In the genomic region with DNA sequence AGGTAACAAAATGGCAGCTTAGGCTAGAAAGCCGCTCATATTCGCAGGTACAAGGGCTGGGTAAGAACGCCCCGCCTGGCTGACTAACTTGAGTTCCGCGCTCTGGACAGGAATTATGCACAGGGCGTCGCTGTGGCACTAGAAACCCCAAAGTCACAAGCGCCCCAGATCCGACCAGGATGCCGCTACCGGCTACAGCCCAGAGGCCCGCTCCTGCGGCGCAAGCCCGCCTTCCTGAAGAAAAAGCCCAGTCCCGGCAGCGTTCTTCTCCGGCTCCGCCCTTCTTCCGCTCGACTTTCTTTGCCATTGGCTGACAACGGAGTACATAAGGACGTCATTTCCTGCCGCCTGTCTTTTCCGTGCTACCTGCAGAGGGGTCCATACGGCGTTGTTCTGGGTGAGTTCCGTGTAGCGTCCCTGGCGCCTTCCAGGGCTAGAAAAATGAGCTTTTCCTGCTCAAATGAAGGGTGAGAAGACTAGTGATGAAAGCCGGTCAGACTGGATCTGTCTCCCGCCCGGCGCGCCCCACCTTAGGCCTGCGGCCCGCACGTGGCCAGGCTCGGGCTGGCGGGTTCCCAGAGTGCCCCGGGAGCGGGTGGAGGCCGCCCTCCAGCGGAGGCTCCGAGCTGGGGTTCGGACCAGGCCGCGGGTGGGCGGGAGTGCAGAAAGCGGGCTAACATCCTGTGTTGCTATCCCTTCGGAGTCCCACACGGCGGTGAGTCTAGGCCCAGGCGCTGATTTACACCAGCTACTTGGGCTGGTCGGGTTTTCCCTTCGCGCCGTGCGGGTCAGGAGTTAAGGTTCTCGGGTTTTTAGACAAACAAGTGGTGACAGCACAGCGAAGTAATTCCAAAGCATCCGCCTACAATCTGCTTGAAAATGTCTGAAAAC, we compare ENCODE assay signal across 8 cellular contexts. TPM values are rescaled to one million over a fixed set of nuclear protein-coding genes. Genes with fewer than 3 reads are reported as not detected.
DNase-seq lines count a peak whose midpoint lies in the region; ATAC-seq and TF ChIP-seq lines count a peak whose summit lies in the region.

A gene (plus strand): TSS at position 353 of the 891 bp plus-strand sequence. CDS start 934 bp downstream, outside the sequence.

- peak; percentile 98 for TF ChIP-seq POLR2A in GM15510 (IDR thresholded peaks at IDR 0.05; ENCODE audit: borderline replicate concordance, extremely low read depth, insufficient read length)

- peak; percentile 20 for TF ChIP-seq CTCF in upper lobe of right lung (IDR thresholded peaks at IDR 0.05)

- H3K36me3 Mint-ChIP-seq in T-helper 1 cell treated with Interleukin-12 subunit alpha and Interleukin-12 subunit beta and Interleukin-4 antibody, amounts not matched to agents 30 μg/mL and 1 μg/mL, for 36 hours (ENCODE audit: low read depth), result peaks cover 48% of the 10 kb centered on the region

- peaks cover 36% of the 10 kb centered on the region for H3K4me1 Mint-ChIP-seq in T-helper 1 cell treated with Interleukin-12 subunit alpha and Interleukin-12 subunit beta and Interleukin-4 antibody, amounts not matched to agents 30 μg/mL and 1 μg/mL, for 36 hours (ENCODE audit: low read depth)

- peak within 1 kb of the TSS; percentile 94 for H3K4me3 ChIP-seq in upper lobe of right lung

- no peaks in the 10 kb centered on the region for H3K9me3 ChIP-seq in upper lobe of right lung

- peaks cover 34% of the 10 kb centered on the region for H3K4me1 ChIP-seq in upper lobe of right lung

- no peaks in the 10 kb centered on the region for H3K27me3 ChIP-seq in upper lobe of right lung

- H3K27me3 Mint-ChIP-seq in T-helper 1 cell treated with Interleukin-12 subunit alpha and Interleukin-12 subunit beta and Interleukin-4 antibody, amounts not matched to agents 30 μg/mL and 1 μg/mL, for 36 hours (ENCODE audit: low read depth), result no peaks in the 10 kb centered on the region

- peaks cover 38% of the 10 kb centered on the region for H3K36me3 ChIP-seq in upper lobe of right lung

- peak within 1 kb of the TSS; percentile 98 for H3K27ac Mint-ChIP-seq in T-helper 1 cell treated with Interleukin-12 subunit alpha and Interleukin-12 subunit beta and Interleukin-4 antibody, amounts not matched to agents 30 μg/mL and 1 μg/mL, for 36 hours

- peak; percentile 93 for ATAC-seq in HG02885 (IDR thresholded peaks at IDR 0.05; ENCODE audit: poor library complexity, unreplicated experiment)
- peak; percentile 97 to 98 for ATAC-seq in left cardiac atrium
- ATAC-seq in upper lobe of right lung, result peak; percentile 98

- no peaks in the 10 kb centered on the region for H3K9me3 Mint-ChIP-seq in T-helper 1 cell treated with Interleukin-12 subunit alpha and Interleukin-12 subunit beta and Interleukin-4 antibody, amounts not matched to agents 30 μg/mL and 1 μg/mL, for 36 hours

- H3K27ac ChIP-seq in upper lobe of right lung, result peak within 1 kb of the TSS; percentile 95

- peak; percentile 50 for DNase-seq in NCI-H1694 (lab: John Stamatoyannopoulos, UW)
- peak; percentile 97 for DNase-seq in amniotic stem cell (lab: John Stamatoyannopoulos, UW)
- peak; percentile 97 for DNase-seq in left cardiac atrium
- peak; percentile 97 for DNase-seq in posterior vena cava (ENCODE audit: low spot score)
- DNase-seq in upper lobe of right lung, result peak; percentile 97

- intact Hi-C loops in left cardiac atrium (cut with DNase I) (no loop called here), posterior vena cava (cut with DNase I) (no loop called here), upper lobe of right lung (cut with DNase I) (no loop called here)

- H3K4me3 Mint-ChIP-seq in T-helper 1 cell treated with Interleukin-12 subunit alpha and Interleukin-12 subunit beta and Interleukin-4 antibody, amounts not matched to agents 30 μg/mL and 1 μg/mL, for 36 hours, result peak within 1 kb of the TSS; percentile 94

RNA-seq across cellular contexts. Expression of the gene that starts here (rescaled TPM):
- 100 to 1,000 TPM; 535 to 579 TPM for total RNA-seq in left cardiac atrium
- total RNA-seq in posterior vena cava, result 100 to 1,000 TPM; 674 to 783 TPM
- total RNA-seq in upper lobe of right lung, result 732 TPM

Comparison
In these comparisons a context has a peak if more than half of its experiments do, and no peak if none do; other contexts are left out.
1. Peak in every context shown above with its lines: DNase-seq, ATAC-seq, H3K4me3 ChIP-seq and H3K27ac ChIP-seq.